Comparison of ENCODE assay signal across 7 cellular contexts in genomic region chr1:161738627-161739287, GRCh38. TPM values are rescaled to one million over a fixed set of nuclear protein-coding genes. Genes with fewer than 3 reads are reported as not detected.
DNase-seq lines count a peak whose midpoint lies in the region; ATAC-seq, FAIRE-seq and TF ChIP-seq lines count a peak whose summit lies in the region.

No MANE protein-coding gene starts in this region.

- CTCF ChIA-PET in K562 (lab: Yijun Ruan, JAX; ENCODE audit: low intra/inter-chr PET ratio): interaction anchor here (0.6 to 2.3 kb wide), 9 partner anchors 89 to 557 kb away, joined by 3 to 9 read pairs (median 3); no protein-coding TSS in a partner anchor

- TF ChIP-seq RAD21 in K562 (CRISPR knock-in tag; conservative IDR thresholded peaks at IDR 0.05 in 1 of 2, IDR thresholded peaks at IDR 0.05 in 1 of 2): peak; percentile 94 to 95

- intact Hi-C loops in K562 (cut with micrococcal nuclease): loop anchor here (1.0 kb wide), 2 partner anchors 91 to 172 kb away; no protein-coding TSS in a partner anchor

- no peaks in the 10 kb centered on the region for H3F3A ChIP-seq in GM23338 (replicated peaks; ENCODE audit: low read depth)

- H3K79me2 ChIP-seq in GM23338 (replicated peaks; ENCODE audit: insufficient read depth) (no peaks in the 10 kb centered on the region), Karpas-422 (ENCODE audit: low read length) (no peaks in the 10 kb centered on the region), K562 (ENCODE audit: control insufficient read depth, insufficient read depth, low read length) (no peaks in the 10 kb centered on the region)

- H3K4me1 Mint-ChIP-seq in GM23338: peaks cover 37% of the 10 kb centered on the region
- H3K4me1 Mint-ChIP-seq in stimulated activated naive CD8-positive, alpha-beta T cell treated with anti-CD3 and anti-CD28 coated beads, Interleukin-15, Interleukin-2, amounts not matched to agents 100 ng/mL and 50 ng/mL, for 24 hours (ENCODE audit: low read depth): peaks cover 64% of the 10 kb centered on the region

- H3K27ac ChIP-seq in GM23338 (ENCODE audit: low read depth) (no peak overlapping the region), Karpas-422 (ENCODE audit: low read length) (no peak overlapping the region), K562 (ENCODE audit: extremely low read depth, low read depth, low read length) (no peak overlapping the region; the same call in 2 of the 3 replicates)

- peak; percentile 48; the same call in 1 of the 2 replicates for TF ChIP-seq EP300 in K562 (IDR thresholded peaks at IDR 0.05; ENCODE audit: low read length)

- in situ Hi-C loops in K562 (cut with MboI): no loop called here

- H4K20me1 ChIP-seq in GM23338 (replicated peaks; ENCODE audit: insufficient read depth): no peaks in the 10 kb centered on the region
- no peaks in the 10 kb centered on the region for H4K20me1 ChIP-seq in Karpas-422 (ENCODE audit: insufficient read depth, low read depth, low read length)
- H4K20me1 ChIP-seq in K562 (replicated peaks; ENCODE audit: control insufficient read depth, insufficient read depth, low read length): no peaks in the 10 kb centered on the region

- no peak overlapping the region for H2AFZ ChIP-seq in GM23338
- no peak overlapping the region for H2AFZ ChIP-seq in Karpas-422 (ENCODE audit: low read length)
- H2AFZ ChIP-seq in K562 (ENCODE audit: low read depth, low read length): peak overlapping the region; percentile 75

- H3K4me1 ChIP-seq in GM23338 (ENCODE audit: insufficient read depth): peaks cover 19% of the 10 kb centered on the region
- H3K4me1 ChIP-seq in Karpas-422 (ENCODE audit: low read length): peaks cover 62% of the 10 kb centered on the region
- peaks cover 12 to 28% of the 10 kb centered on the region in 2 experiments; a peak in 4 of 5 replicates for H3K4me1 ChIP-seq in K562 (replicated peaks in 1 of 2; ENCODE audit: control insufficient read depth in 2 of 2, insufficient read depth in 2 of 2, low read length in 2 of 2)

- TF ChIP-seq POLR2A in K562 (conservative IDR thresholded peaks at IDR 0.05): no peak

- H3K9me2 ChIP-seq in GM23338 (ENCODE audit: insufficient read depth) (no peaks in the 10 kb centered on the region), Karpas-422 (replicated peaks; ENCODE audit: insufficient read depth, low read length) (no peaks in the 10 kb centered on the region)

- H3K4me3 ChIP-seq in GM23338: no peak overlapping the region
- H3K4me3 ChIP-seq in Karpas-422 (ENCODE audit: low read length): no peak overlapping the region
- H3K4me3 ChIP-seq in K562: no peak overlapping the region

- WGBS in K562 (ENCODE audit: insufficient coverage, low coverage, missing lambda C conversion rate): 84% methylated on average over 4 of the region's 4 CpGs

- peak; percentile 65 for ATAC-seq in GM23338
- peak; percentile 94 for ATAC-seq in K562

- no peaks in the 10 kb centered on the region for H3K9me1 ChIP-seq in K562 (ENCODE audit: control insufficient read depth, insufficient read depth, low read length)

- H3K27me3 Mint-ChIP-seq in GM23338 (ENCODE audit: insufficient read depth, low read depth, poor library complexity): no peaks in the 10 kb centered on the region
- H3K27me3 Mint-ChIP-seq in stimulated activated naive CD8-positive, alpha-beta T cell treated with anti-CD3 and anti-CD28 coated beads, Interleukin-15, Interleukin-2, amounts not matched to agents 100 ng/mL and 50 ng/mL, for 24 hours: no peaks in the 10 kb centered on the region

- H3K4me3 Mint-ChIP-seq in GM23338: no peak overlapping the region
- no peak overlapping the region for H3K4me3 Mint-ChIP-seq in stimulated activated naive CD8-positive, alpha-beta T cell treated with anti-CD3 and anti-CD28 coated beads, Interleukin-15, Interleukin-2, amounts not matched to agents 100 ng/mL and 50 ng/mL, for 24 hours

- H3K4me2 ChIP-seq in GM23338: no peak overlapping the region
- H3K4me2 ChIP-seq in Karpas-422 (ENCODE audit: low read depth, low read length, poor library complexity, severe bottlenecking): peak overlapping the region; percentile 9
- no peak overlapping the region for H3K4me2 ChIP-seq in K562 (ENCODE audit: insufficient read depth, low read length)

- no peak overlapping the region; the same call in 1 of the 2 replicates for H3K9ac ChIP-seq in Karpas-422 (ENCODE audit: low read length)
- H3K9ac ChIP-seq in K562 (ENCODE audit: insufficient read depth in 1 of 2, low read depth in 2 of 2, low read length in 2 of 2): peak overlapping the region in 1 of 2 experiments; percentile 75; a peak in 2 of 4 replicates

- H3K9me3 Mint-ChIP-seq in GM23338: no peaks in the 10 kb centered on the region; the same call in 2 of the 3 replicates
- H3K9me3 Mint-ChIP-seq in stimulated activated naive CD8-positive, alpha-beta T cell treated with anti-CD3 and anti-CD28 coated beads, Interleukin-15, Interleukin-2, amounts not matched to agents 100 ng/mL and 50 ng/mL, for 24 hours: no peaks in the 10 kb centered on the region

- H3K36me3 Mint-ChIP-seq in GM23338 (ENCODE audit: low read depth): no peaks in the 10 kb centered on the region
- H3K36me3 Mint-ChIP-seq in stimulated activated naive CD8-positive, alpha-beta T cell treated with anti-CD3 and anti-CD28 coated beads, Interleukin-15, Interleukin-2, amounts not matched to agents 100 ng/mL and 50 ng/mL, for 24 hours (ENCODE audit: low read depth): no peaks in the 10 kb centered on the region

- FAIRE-seq in K562 (lab: Jason Lieb, UNC): peak; percentile 84

- POLR2A ChIA-PET in K562 (lab: Yijun Ruan, JAX): interaction anchor here (0.6 to 3.1 kb wide), 6 partner anchors 11 to 259 kb away, joined by 3 to 19 read pairs (median 6); partner anchors contain the start of gene DUSP12

- H3K27me3 ChIP-seq in GM23338 (ENCODE audit: insufficient read depth) (no peaks in the 10 kb centered on the region), Karpas-422 (ENCODE audit: low read length) (no peaks in the 10 kb centered on the region), K562 (ENCODE audit: control insufficient read depth in 2 of 2, insufficient read depth in 2 of 2, low read length in 2 of 2) (no peaks in the 10 kb centered on the region)

- no peak overlapping the region for H3K27ac Mint-ChIP-seq in GM23338
- peak overlapping the region; percentile 77 for H3K27ac Mint-ChIP-seq in stimulated activated naive CD8-positive, alpha-beta T cell treated with anti-CD3 and anti-CD28 coated beads, Interleukin-15, Interleukin-2, amounts not matched to agents 100 ng/mL and 50 ng/mL, for 24 hours

- TF ChIP-seq CTCF in GM12874 (IDR thresholded peaks at IDR 0.05; ENCODE audit: insufficient read depth, low read depth, low read length): peak; percentile 48; the same call in 1 of the 2 replicates
- peak; percentile 68 to 89 for TF ChIP-seq CTCF in GM23338 (conservative IDR thresholded peaks at IDR 0.05; ENCODE audit: low read depth in 2 of 2)
- TF ChIP-seq CTCF in K562 (IDR thresholded peaks at IDR 0.05 in 2 of 3, conservative IDR thresholded peaks at IDR 0.05 in 1 of 3; ENCODE audit: insufficient read depth in 2 of 3, low read depth in 1 of 3, low read length in 3 of 3): peak; percentile 79 to 95 (median 88)

- no peaks in the 10 kb centered on the region for H3K9me3 ChIP-seq in Karpas-422 (ENCODE audit: low read length)
- H3K9me3 ChIP-seq in K562 (replicated peaks; ENCODE audit: control insufficient read depth, insufficient read depth, low read depth, low read length): no peaks in the 10 kb centered on the region

- no TSS peak for BruUV-seq in K562 (replicated peaks; lab: Mats Ljungman, UMichigan)

- H3K36me3 ChIP-seq in GM23338 (ENCODE audit: insufficient read depth) (no peaks in the 10 kb centered on the region), Karpas-422 (ENCODE audit: insufficient read depth, low read length) (no peaks in the 10 kb centered on the region), K562 (ENCODE audit: control insufficient read depth, insufficient read depth, low read length) (no peaks in the 10 kb centered on the region)

- DNase-seq in GM23338 (ENCODE audit: low spot score) (peak; percentile 79), Karpas-422 (peak; percentile 97), SKM-1 treated with dmso at 0.1 percent for 144 hours (lab: John Stamatoyannopoulos, UW; ENCODE audit: unreplicated experiment) (peak; percentile 87), K562 (ENCODE audit: extremely low read depth in 1 of 4, low spot score in 3 of 4) (peak; percentile 38 to 88 (median 58)), kidney glomerular epithelial cell (lab: John Stamatoyannopoulos, UW) (peak; percentile 31)

RNA-seq across cellular contexts. Expression of gene DUSP12, which starts 10.8 kb away (rescaled TPM):
- total RNA-seq in GM23338 (2014; rRNA removed; shearing (Covaris generic)): 37.0 and 37.2 TPM in 2 replicates
- polyA plus RNA-seq in GM23338 (2016; fragmentation: Nextera tagmentation; extraction: Ambion mirVana) (26.9 and 28.4 TPM in 2 replicates), K562 (2011; rRNA removed) (75.2 and 80.4 TPM in 2 replicates), K562 (2014; fragmentation: Illumina TruSeq; extraction: Trizol) (38.5 and 54.6 TPM in 2 replicates), K562 (2014; fragmentation: Nextera tagmentation; extraction: Ambion mirVana) (10 to 100 TPM; 10.4 to 15.0 TPM), K562 (2014; rRNA removed) (80.8 and 81.4 TPM in 2 replicates)
- total RNA-seq in Karpas-422 (2014; rRNA removed; shearing (Covaris generic); ENCODE audit: low replicate concordance): 87.8 and 102 TPM in 2 replicates
- total RNA-seq in K562 (2011; cell fraction: chromatin; rRNA removed; ENCODE audit: low replicate concordance): 52.6 and 81.7 TPM in 2 replicates
- total RNA-seq in K562 (2011; cell fraction: nucleolus; rRNA removed): 43.2 and 51.6 TPM in 2 replicates
- total RNA-seq in K562 (2011; cell fraction: nucleoplasm; rRNA removed): 34.3 and 41.1 TPM in 2 replicates
- total RNA-seq in K562 (2014; rRNA removed) (55.4 and 62.7 TPM in 2 replicates), K562 (2014; rRNA removed; fragmentation: Illumina TruSeq; extraction: Trizol) (42.3 and 44.3 TPM in 2 replicates), K562 (2015; rRNA removed; fragmentation: Illumina TruSeq; extraction: Trizol) (42.4 and 48.0 TPM in 2 replicates), K562 (2021) (41.0 and 43.6 TPM in 2 replicates)
- 43.1 and 48.0 TPM in 2 replicates for polyA plus RNA-seq in K562 (2011; cell fraction: cytosol; rRNA removed)
- 69.1 and 74.8 TPM in 2 replicates for polyA plus RNA-seq in K562 (2011; cell fraction: nucleus; rRNA removed)
- 41.7 and 47.0 TPM in 2 replicates for polyA plus RNA-seq in K562 (2012)
- 34.2 and 40.0 TPM in 2 replicates for polyA minus RNA-seq in K562 (2011; rRNA and poly(A)+ RNA removed)
- 20.6 and 27.8 TPM in 2 replicates for polyA minus RNA-seq in K562 (2011; cell fraction: cytosol; rRNA and poly(A)+ RNA removed)
- polyA minus RNA-seq in K562 (2011; cell fraction: nucleus; rRNA and poly(A)+ RNA removed): 26.9 and 35.7 TPM in 2 replicates

RNA-seq across cellular contexts. Expression of gene FCRLB, which starts 17.4 kb away (rescaled TPM):
- 0.56 TPM in 1 of 2 replicates, not detected in the other for total RNA-seq in GM23338 (2014; rRNA removed; shearing (Covaris generic))
- polyA plus RNA-seq in GM23338 (2016; fragmentation: Nextera tagmentation; extraction: Ambion mirVana): 0.37 and 0.47 TPM in 2 replicates
- 937 and 1,205 TPM in 2 replicates for total RNA-seq in Karpas-422 (2014; rRNA removed; shearing (Covaris generic); ENCODE audit: low replicate concordance)
- total RNA-seq in K562 (2011; cell fraction: chromatin; rRNA removed; ENCODE audit: low replicate concordance): 1.5 and 4.0 TPM in 2 replicates
- total RNA-seq in K562 (2011; cell fraction: nucleolus; rRNA removed): 3.3 and 4.5 TPM in 2 replicates
- total RNA-seq in K562 (2011; cell fraction: nucleoplasm; rRNA removed): 2.9 and 5.1 TPM in 2 replicates
- total RNA-seq in K562 (2014; rRNA removed): 2.8 and 5.1 TPM in 2 replicates
- 1.2 and 1.4 TPM in 2 replicates for total RNA-seq in K562 (2014; rRNA removed; fragmentation: Illumina TruSeq; extraction: Trizol)
- total RNA-seq in K562 (2015; rRNA removed; fragmentation: Illumina TruSeq; extraction: Trizol): 2.3 and 2.5 TPM in 2 replicates
- 2.4 and 3.1 TPM in 2 replicates for total RNA-seq in K562 (2021)
- 1.2 and 1.3 TPM in 2 replicates for polyA plus RNA-seq in K562 (2011; rRNA removed)
- 1.0 and 3.4 TPM in 2 replicates for polyA plus RNA-seq in K562 (2011; cell fraction: cytosol; rRNA removed)
- 3.2 and 8.8 TPM in 2 replicates for polyA plus RNA-seq in K562 (2011; cell fraction: nucleus; rRNA removed)
- polyA plus RNA-seq in K562 (2012): 4.6 and 4.8 TPM in 2 replicates
- 1.1 and 1.6 TPM in 2 replicates for polyA plus RNA-seq in K562 (2014; fragmentation: Illumina TruSeq; extraction: Trizol)
- polyA plus RNA-seq in K562 (2014; fragmentation: Nextera tagmentation; extraction: Ambion mirVana): under 1 TPM; 0.20 to 0.25 TPM
- 2.1 and 4.6 TPM in 2 replicates for polyA plus RNA-seq in K562 (2014; rRNA removed)
- 0.51 and 0.91 TPM in 2 replicates for polyA minus RNA-seq in K562 (2011; rRNA and poly(A)+ RNA removed)
- polyA minus RNA-seq in K562 (2011; cell fraction: cytosol; rRNA and poly(A)+ RNA removed): 0.95 and 2.2 TPM in 2 replicates
- polyA minus RNA-seq in K562 (2011; cell fraction: nucleus; rRNA and poly(A)+ RNA removed): 1.9 and 3.6 TPM in 2 replicates

RNA-seq across cellular contexts. Expression of gene ATF6, which starts 27.4 kb away (rescaled TPM):
- total RNA-seq in GM23338 (2014; rRNA removed; shearing (Covaris generic)): 9.7 and 13.5 TPM in 2 replicates
- polyA plus RNA-seq in GM23338 (2016; fragmentation: Nextera tagmentation; extraction: Ambion mirVana) (4.0 and 5.0 TPM in 2 replicates), K562 (2011; rRNA removed) (28.1 and 32.4 TPM in 2 replicates), K562 (2014; fragmentation: Illumina TruSeq; extraction: Trizol) (22.1 and 26.7 TPM in 2 replicates), K562 (2014; fragmentation: Nextera tagmentation; extraction: Ambion mirVana) (10 to 100 TPM; 11.7 to 15.1 TPM), K562 (2014; rRNA removed) (14.8 and 16.6 TPM in 2 replicates)
- 21.6 and 36.5 TPM in 2 replicates for total RNA-seq in Karpas-422 (2014; rRNA removed; shearing (Covaris generic); ENCODE audit: low replicate concordance)
- 30.1 and 51.8 TPM in 2 replicates for total RNA-seq in K562 (2011; cell fraction: chromatin; rRNA removed; ENCODE audit: low replicate concordance)
- total RNA-seq in K562 (2011; cell fraction: nucleolus; rRNA removed): 23.8 and 27.5 TPM in 2 replicates
- 40.7 and 61.9 TPM in 2 replicates for total RNA-seq in K562 (2011; cell fraction: nucleoplasm; rRNA removed)
- total RNA-seq in K562 (2014; rRNA removed) (14.5 and 16.2 TPM in 2 replicates), K562 (2014; rRNA removed; fragmentation: Illumina TruSeq; extraction: Trizol) (29.4 and 34.7 TPM in 2 replicates), K562 (2015; rRNA removed; fragmentation: Illumina TruSeq; extraction: Trizol) (26.6 and 28.8 TPM in 2 replicates), K562 (2021) (20.4 and 22.1 TPM in 2 replicates)
- 10.8 and 16.1 TPM in 2 replicates for polyA plus RNA-seq in K562 (2011; cell fraction: cytosol; rRNA removed)
- polyA plus RNA-seq in K562 (2011; cell fraction: nucleus; rRNA removed): 8.9 and 12.2 TPM in 2 replicates
- 13.9 and 24.9 TPM in 2 replicates for polyA plus RNA-seq in K562 (2012)
- 49.7 TPM in 2 replicates for polyA minus RNA-seq in K562 (2011; rRNA and poly(A)+ RNA removed)
- polyA minus RNA-seq in K562 (2011; cell fraction: cytosol; rRNA and poly(A)+ RNA removed): 12.4 and 15.8 TPM in 2 replicates
- polyA minus RNA-seq in K562 (2011; cell fraction: nucleus; rRNA and poly(A)+ RNA removed): 17.4 and 27.2 TPM in 2 replicates

RNA-seq across cellular contexts. Expression of gene FCRLA, which starts 31.7 kb away (rescaled TPM):
- total RNA-seq in GM23338 (2014; rRNA removed; shearing (Covaris generic)): not detected in 2 replicates
- 0.24 and 0.50 TPM in 2 replicates for polyA plus RNA-seq in GM23338 (2016; fragmentation: Nextera tagmentation; extraction: Ambion mirVana)
- 637 and 924 TPM in 2 replicates for total RNA-seq in Karpas-422 (2014; rRNA removed; shearing (Covaris generic); ENCODE audit: low replicate concordance)
- 0.60 and 0.76 TPM in 2 replicates for total RNA-seq in K562 (2011; cell fraction: chromatin; rRNA removed; ENCODE audit: low replicate concordance)
- total RNA-seq in K562 (2011; cell fraction: nucleolus; rRNA removed): 0.53 and 1.2 TPM in 2 replicates
- total RNA-seq in K562 (2011; cell fraction: nucleoplasm; rRNA removed): 0.88 and 2.4 TPM in 2 replicates
- total RNA-seq in K562 (2014; rRNA removed): 0.09 and 1.0 TPM in 2 replicates
- 0.29 and 0.41 TPM in 2 replicates for total RNA-seq in K562 (2014; rRNA removed; fragmentation: Illumina TruSeq; extraction: Trizol)
- total RNA-seq in K562 (2015; rRNA removed; fragmentation: Illumina TruSeq; extraction: Trizol): 0.36 and 0.45 TPM in 2 replicates
- 0.35 and 0.40 TPM in 2 replicates for total RNA-seq in K562 (2021)
- 0.45 and 0.53 TPM in 2 replicates for polyA plus RNA-seq in K562 (2011; rRNA removed)
- 0.63 and 0.78 TPM in 2 replicates for polyA plus RNA-seq in K562 (2011; cell fraction: cytosol; rRNA removed)
- 0.41 and 0.48 TPM in 2 replicates for polyA plus RNA-seq in K562 (2011; cell fraction: nucleus; rRNA removed)
- polyA plus RNA-seq in K562 (2012): 0.98 and 8.8 TPM in 2 replicates
- 0.55 and 0.68 TPM in 2 replicates for polyA plus RNA-seq in K562 (2014; fragmentation: Illumina TruSeq; extraction: Trizol)
- under 1 TPM; 0.44 to 0.84 TPM for polyA plus RNA-seq in K562 (2014; fragmentation: Nextera tagmentation; extraction: Ambion mirVana)
- polyA plus RNA-seq in K562 (2014; rRNA removed): 0.49 and 0.93 TPM in 2 replicates
- 0.18 TPM in 2 replicates for polyA minus RNA-seq in K562 (2011; rRNA and poly(A)+ RNA removed)
- polyA minus RNA-seq in K562 (2011; cell fraction: cytosol; rRNA and poly(A)+ RNA removed): not detected in 2 replicates
- polyA minus RNA-seq in K562 (2011; cell fraction: nucleus; rRNA and poly(A)+ RNA removed): 0.27 and 0.44 TPM in 2 replicates

Comparison
In these comparisons a context has a peak if more than half of its experiments do, and no peak if none do; other contexts are left out.
1. DNase-seq: peak in every context shown above with its lines; median percentile 97 in Karpas-422; 87 in SKM-1 treated with dmso at 0.1 percent for 144 hours; 79 in GM23338; 58 in K562; 31 in kidney glomerular epithelial cell.
2. RNA of gene FCRLB, which starts 17.4 kb away (total RNA-seq): 937 to 1,205 TPM in Karpas-422; 1.2 to 5.1 TPM in K562 and 0.56 TPM in GM23338; every median in the first group is over 100 times any median in the second.
3. Peak in every context shown above with its lines, with median percentiles within 50 percentile points of each other: CTCF ChIP-seq.